8 cellular contexts compared by ENCODE assay signal in the genomic region with DNA sequence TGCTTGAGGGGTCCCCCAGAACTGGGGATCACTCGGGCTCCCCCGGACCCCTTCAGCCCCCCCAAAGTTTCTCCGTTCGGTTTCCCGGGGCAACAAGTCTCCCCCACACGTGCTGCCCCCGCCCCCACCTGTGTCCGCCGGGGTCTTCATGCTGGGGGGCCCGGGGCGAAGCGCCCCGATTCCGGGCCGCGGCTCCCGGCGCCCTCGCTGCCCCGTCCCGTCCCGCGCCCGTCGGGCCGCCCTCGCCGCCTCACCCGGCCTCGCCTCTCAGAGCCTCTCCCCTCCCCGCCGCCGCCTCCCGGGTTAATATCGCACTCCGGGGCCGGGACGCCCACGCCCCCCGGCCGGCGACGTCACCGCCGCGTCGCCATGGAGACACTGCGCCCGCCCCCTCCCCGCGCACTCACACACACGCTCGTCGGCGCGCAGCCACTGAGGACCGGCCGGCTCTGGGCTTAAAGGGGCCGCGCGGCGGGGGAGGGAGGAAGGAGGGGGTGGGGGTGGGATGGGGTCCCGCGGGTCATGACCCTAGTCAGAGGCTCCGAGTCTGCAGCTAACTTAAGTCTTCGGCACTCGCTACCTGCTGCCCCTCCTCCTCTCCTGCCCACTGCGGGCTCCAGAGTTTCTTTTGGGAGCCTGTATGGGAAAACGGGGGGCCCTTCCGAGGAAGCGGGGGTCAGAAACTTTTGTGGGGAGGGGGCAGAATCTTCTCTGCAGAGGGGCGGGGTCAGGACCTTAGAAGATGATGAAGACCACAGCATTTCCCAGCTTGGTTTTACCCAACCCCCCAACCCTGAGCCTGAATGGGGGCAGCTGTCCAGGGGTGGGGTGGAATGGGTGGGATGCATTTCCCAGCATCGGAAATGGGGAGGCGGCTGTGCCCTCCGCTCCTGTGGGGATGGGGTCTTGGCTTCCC. TPM values are rescaled to one million over a fixed set of nuclear protein-coding genes. Genes with fewer than 3 reads are reported as not detected.
DNase-seq lines count a peak whose midpoint lies in the region; ATAC-seq and TF ChIP-seq lines count a peak whose summit lies in the region.

A gene (minus strand): TSS at position 279 of the 916 bp plus-strand sequence. CDS start 129 bp downstream, at position 150.

- peaks cover 0 to 6% of the 10 kb centered on the region in 2 donors for H3K36me3 ChIP-seq in muscle layer of duodenum (ENCODE audit: control insufficient read depth in 1 of 2, insufficient read depth in 2 of 2, low read length in 2 of 2)

- peak within 1 kb of the TSS; percentile 76 to 93 for H3K4me3 ChIP-seq in muscle layer of duodenum (ENCODE audit: low read depth in 1 of 2, low read length in 2 of 2)

- peaks cover 7 to 35% of the 10 kb centered on the region in 2 donors for H3K4me1 ChIP-seq in muscle layer of duodenum (ENCODE audit: control insufficient read depth in 1 of 2, insufficient read depth in 2 of 2, low read length in 2 of 2)

- no peak for TF ChIP-seq CTCF in CD4-positive, alpha-beta T cell (IDR thresholded peaks at IDR 0.05)

- peaks cover 29% of the 10 kb centered on the region for H3K4me1 Mint-ChIP-seq in CD4-positive, alpha-beta T cell (ENCODE audit: low read depth)
- peaks cover 26% of the 10 kb centered on the region for H3K4me1 Mint-ChIP-seq in activated T-cell treated with anti-CD3 and anti-CD28 coated beads, Interleukin-2, amount 50 U/mL, for 4 hours (ENCODE audit: low read depth)

- peak within 1 kb of the TSS; percentile 97 for H3K27ac ChIP-seq in CD4-positive, alpha-beta T cell (ENCODE audit: low read depth, low read length)
- peak within 1 kb of the TSS; percentile 91 for H3K27ac ChIP-seq in muscle layer of duodenum (ENCODE audit: low read length)

- no peaks in the 10 kb centered on the region for H3K27me3 Mint-ChIP-seq in CD4-positive, alpha-beta T cell
- H3K27me3 Mint-ChIP-seq in activated T-cell treated with anti-CD3 and anti-CD28 coated beads, Interleukin-2, amount 50 U/mL, for 4 hours (ENCODE audit: low read depth) = peaks cover 3% of the 10 kb centered on the region

- H3K27me3 ChIP-seq in CD4-positive, alpha-beta T cell (ENCODE audit: control insufficient read depth, insufficient read depth, low read length) = no peaks in the 10 kb centered on the region
- no peaks in the 10 kb centered on the region for H3K27me3 ChIP-seq in muscle layer of duodenum (ENCODE audit: low read depth, low read length)

- H3K9me3 ChIP-seq in CD4-positive, alpha-beta T cell (ENCODE audit: control insufficient read depth, low read length) = no peaks in the 10 kb centered on the region
- H3K9me3 ChIP-seq in muscle layer of duodenum (ENCODE audit: control insufficient read depth in 1 of 2, low read length in 2 of 2) = no peaks in the 10 kb centered on the region

- intact Hi-C loops in CD4-positive, alpha-beta T cell (cut with DNase I, micrococcal nuclease) = loop anchor here (1.0 to 2.0 kb wide), 5 partner anchors 10 to 26 kb away; no protein-coding TSS in a partner anchor

- CTCF ChIA-PET in CD4-positive, alpha-beta T cell (lab: Charles Lee) = interaction anchor here (0.9 to 1.7 kb wide), 2 partner anchors 10 to 25 kb away, joined by 3 to 12 read pairs; no protein-coding TSS in a partner anchor

- ATAC-seq in CD4-positive, alpha-beta T cell (ENCODE audit: poor library complexity) = peak; percentile 75
- peak; percentile 65 for ATAC-seq in GM19467 (IDR thresholded peaks at IDR 0.05; ENCODE audit: unreplicated experiment)
- ATAC-seq in activated T-cell treated with anti-CD3 and anti-CD28 coated beads, Interleukin-2, amount 50 U/mL, for 4 hours = peak; percentile 73 to 74
- ATAC-seq in esophagus mucosa = peak; percentile 86

- H3K36me3 Mint-ChIP-seq in CD4-positive, alpha-beta T cell (ENCODE audit: low read depth) = peaks cover 13% of the 10 kb centered on the region
- H3K36me3 Mint-ChIP-seq in activated T-cell treated with anti-CD3 and anti-CD28 coated beads, Interleukin-2, amount 50 U/mL, for 4 hours (ENCODE audit: insufficient read depth) = no peaks in the 10 kb centered on the region

- DNase-seq in CD4-positive, alpha-beta T cell = peak; percentile 89 to 95 (median 91)
- peak; percentile 92 for DNase-seq in HuH-7.5 (ENCODE audit: low spot score)
- DNase-seq in activated T-cell treated with anti-CD3 and anti-CD28 coated beads, Interleukin-2, amount 50 U/mL, for 4 hours = peak; percentile 94
- peak; percentile 86 for DNase-seq in stimulated activated CD8-positive, alpha-beta memory T cell treated with anti-CD3 and anti-CD28 coated beads, Interleukin-7, amount 100 ng/mL, for 24 hours (ENCODE audit: low read depth)

- no peaks in the 10 kb centered on the region for H3K9me3 Mint-ChIP-seq in CD4-positive, alpha-beta T cell
- H3K9me3 Mint-ChIP-seq in activated T-cell treated with anti-CD3 and anti-CD28 coated beads, Interleukin-2, amount 50 U/mL, for 4 hours = no peaks in the 10 kb centered on the region

- peak within 1 kb of the TSS; percentile 85 for H3K27ac Mint-ChIP-seq in CD4-positive, alpha-beta T cell

- POLR2A ChIA-PET in CD4-positive, alpha-beta T cell (lab: Charles Lee) = interaction anchor here (0.8 to 1.7 kb wide), 7 partner anchors 11 to 122 kb away, joined by 3 to 8 read pairs (median 5); a partner anchor contains a TSS

- H3K4me3 Mint-ChIP-seq in CD4-positive, alpha-beta T cell = peak within 1 kb of the TSS; percentile 93
- peak within 1 kb of the TSS; percentile 76 for H3K4me3 Mint-ChIP-seq in activated T-cell treated with anti-CD3 and anti-CD28 coated beads, Interleukin-2, amount 50 U/mL, for 4 hours

TF ChIP-seq in PFSK-1, 5 proteins besides CTCF, POLR2A, EP300 and RAD21:
- peak; percentile 85; the same call in 1 of the 2 replicates for TF ChIP-seq SIN3A (IDR thresholded peaks at IDR 0.05; ENCODE audit: borderline replicate concordance, insufficient read depth, low read length)
- no peak for TF ChIP-seq FOXP2 (optimal IDR thresholded peaks at IDR 0.05; ENCODE audit: borderline replicate concordance, extremely low read depth, extremely low read length, insufficient read depth)
- peak; percentile 86 for TF ChIP-seq TAF1 (IDR thresholded peaks at IDR 0.05; ENCODE audit: borderline replicate concordance, insufficient read depth, low read length)
- TF ChIP-seq POLR2AphosphoS5 (IDR thresholded peaks at IDR 0.05; ENCODE audit: low read depth, low read length) = peak; percentile 85
TF ChIP-seq in PFSK-1: peak in this region for 3.

RNA-seq across cellular contexts. Expression of the gene that starts here (rescaled TPM):
- 100 to 1,000 TPM; 105 to 113 TPM for total RNA-seq in CD4-positive, alpha-beta T cell
- 157 TPM for polyA plus RNA-seq in PFSK-1 (2012; ENCODE audit: insufficient read length, low read depth)
- total RNA-seq in activated T-cell treated with anti-CD3 and anti-CD28 coated beads, Interleukin-2, amount 50 U/mL, for 4 hours = 10 to 100 TPM; 86.2 to 95.4 (median 89.1) TPM
- 21.5 TPM for total RNA-seq in esophagus mucosa

Comparison
In these comparisons a context has a peak if more than half of its experiments do, and no peak if none do; other contexts are left out.
1. Peak in every context shown above with its lines: DNase-seq, ATAC-seq, H3K4me3 ChIP-seq and H3K27ac ChIP-seq.